ENCODE assay signal across 1 cellular context in the genomic region with DNA sequence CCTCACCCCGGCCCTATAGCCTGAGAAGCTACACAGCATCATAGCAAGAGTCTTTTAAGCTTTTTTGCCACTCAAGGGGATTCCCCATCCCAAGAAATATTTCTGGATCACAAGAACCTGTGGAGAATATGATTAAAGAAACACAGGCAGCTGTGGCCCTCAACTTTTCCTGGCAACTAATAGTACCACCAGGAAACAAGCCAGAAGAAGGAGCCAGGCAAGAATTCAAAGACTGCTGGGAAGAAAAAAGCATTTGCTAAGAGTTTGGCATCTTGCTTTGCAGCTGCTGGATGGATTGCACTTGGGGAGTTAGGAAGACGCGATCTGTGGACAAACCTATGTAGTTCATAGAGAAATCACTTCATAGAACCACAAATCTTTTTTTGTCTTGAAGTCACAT.
TF ChIP-seq lines count a peak whose summit lies in the region.

No MANE protein-coding gene starts in this region.

TF ChIP-seq in IMR-90, 13 proteins besides CTCF, POLR2A, EP300 and RAD21:
- TF ChIP-seq RCOR1 (IDR thresholded peaks at IDR 0.05; ENCODE audit: insufficient replicate concordance, low read length) = no peak
- TF ChIP-seq MAZ (IDR thresholded peaks at IDR 0.05; ENCODE audit: borderline replicate concordance, low read depth, low read length) = no peak
- no peak for TF ChIP-seq FOS (IDR thresholded peaks at IDR 0.05; ENCODE audit: low read depth, low read length)
- TF ChIP-seq CEBPB (IDR thresholded peaks at IDR 0.05; ENCODE audit: low read depth, low read length) = no peak
- no peak for TF ChIP-seq RFX5 (IDR thresholded peaks at IDR 0.05; ENCODE audit: low read depth, low read length)
- TF ChIP-seq, protein P1, sequence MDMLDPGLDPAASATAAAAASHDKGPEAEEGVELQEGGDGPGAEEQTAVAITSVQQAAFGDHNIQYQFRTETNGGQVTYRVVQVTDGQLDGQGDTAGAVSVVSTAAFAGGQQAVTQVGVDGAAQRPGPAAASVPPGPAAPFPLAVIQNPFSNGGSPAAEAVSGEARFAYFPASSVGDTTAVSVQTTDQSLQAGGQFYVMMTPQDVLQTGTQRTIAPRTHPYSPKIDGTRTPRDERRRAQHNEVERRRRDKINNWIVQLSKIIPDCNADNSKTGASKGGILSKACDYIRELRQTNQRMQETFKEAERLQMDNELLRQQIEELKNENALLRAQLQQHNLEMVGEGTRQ (IDR thresholded peaks at IDR 0.05; ENCODE audit: low read depth, low read length) = no peak
- TF ChIP-seq NFE2L2 (IDR thresholded peaks at IDR 0.05; ENCODE audit: low read depth, low read length) = no peak
- no peak for TF ChIP-seq MXI1 (IDR thresholded peaks at IDR 0.05; ENCODE audit: borderline replicate concordance, low read depth, low read length)
TF ChIP-seq in IMR-90: peak in this region for 0.
